In genomic region chr4:154036856-154037255, GRCh38 we compare ENCODE assay signal across 17 cellular contexts.
"Had no signal": no experiment of that assay in that cellular context is flagged by ENCODE, and none has a peak within 500 bp of the region (broad histone marks: within the 10 kb centered on the region; RNA-seq: fewer than 3 reads in every experiment).

No MANE protein-coding gene starts in this region.

- H3K36me3 ChIP-seq: colonic mucosa, gastroesophageal sphincter, heart right ventricle, left lung, lower lobe of right lung had no signal

- H3K27ac ChIP-seq: colonic mucosa, epithelial cell of prostate, foreskin keratinocyte, gastroesophageal sphincter, heart right ventricle, left lung, lower lobe of right lung had no signal

- DNase-seq: colonic mucosa; cortex of kidney; effector CD8-positive, alpha-beta T cell; effector memory CD8-positive, alpha-beta T cell; endodermal cell; erythroblast; foreskin keratinocyte; heart right ventricle; hippocampal formation; left cardiac atrium; left lung; left ventricle myocardium superior; lower lobe of right lung; mesenchymal stem cell; mucosa of descending colon had no signal

- H3K27me3 ChIP-seq: colonic mucosa, foreskin keratinocyte, left lung had no signal

- H3K4me1 ChIP-seq: colonic mucosa, foreskin keratinocyte, gastroesophageal sphincter, heart right ventricle, left lung, lower lobe of right lung had no signal

- H3K4me3 ChIP-seq: colonic mucosa, gastroesophageal sphincter, heart right ventricle, left lung, lower lobe of right lung, mucosa of descending colon had no signal

- H3K9me3 ChIP-seq: colonic mucosa, lower lobe of right lung, mucosa of descending colon had no signal
